Comparison of ENCODE assay signal across 1 cellular context in genomic region chr12:52865090-52865944, GRCh38.
TF ChIP-seq lines count a peak whose summit lies in the region.

No MANE protein-coding gene starts in this region.

TF ChIP-seq in A549, 52 proteins besides CTCF, POLR2A, EP300 and RAD21 (continued from another document):
- no peak for TF ChIP-seq ZFP36 (IDR thresholded peaks at IDR 0.05; ENCODE audit: borderline replicate concordance, partially characterized antibody)
- no peak for TF ChIP-seq PHF8 (IDR thresholded peaks at IDR 0.05; ENCODE audit: borderline replicate concordance, low read depth)
- no peak for TF ChIP-seq CHD2 (IDR thresholded peaks at IDR 0.05; ENCODE audit: low read length, partially characterized antibody)
- no peak for TF ChIP-seq EHMT2 (IDR thresholded peaks at IDR 0.05; ENCODE audit: low read depth)
- no peak for TF ChIP-seq RCOR1 (IDR thresholded peaks at IDR 0.05; ENCODE audit: low read depth, low read length)
- TF ChIP-seq ATOH8 (CRISPR knock-in tag; IDR thresholded peaks at IDR 0.05; ENCODE audit: low read depth) = no peak
- 0 out of 2 replicates have a peak, but pooled peaks have one; percentile 2 for TF ChIP-seq NFE2L2 (conservative IDR thresholded peaks at IDR 0.05; ENCODE audit: low read length)
- no peak for TF ChIP-seq POLR2AphosphoS2 (conservative IDR thresholded peaks at IDR 0.05; ENCODE audit: low read length)
- no peak for TF ChIP-seq ZSCAN20 (CRISPR knock-in tag; IDR thresholded peaks at IDR 0.05)
